10 cellular contexts compared by ENCODE assay signal in genomic region chr20:24502184-24502583, GRCh38. TPM values are rescaled to one million over a fixed set of nuclear protein-coding genes. Genes with fewer than 3 reads are reported as not detected.
DNase-seq lines count a peak whose midpoint lies in the region; ATAC-seq and TF ChIP-seq lines count a peak whose summit lies in the region.
"Had no signal": no experiment of that assay in that cellular context is flagged by ENCODE, and none has a peak within 500 bp of the region (broad histone marks: within the 10 kb centered on the region; RNA-seq: fewer than 3 reads in every experiment).

No MANE protein-coding gene starts in this region.

- TF ChIP-seq CTCF in AG10803 (conservative IDR thresholded peaks at IDR 0.05; ENCODE audit: low read length): no peak
- TF ChIP-seq CTCF in GM10248 (IDR thresholded peaks at IDR 0.05; ENCODE audit: control extremely low read depth, extremely low read depth, low read depth, missing control alignments): no peak
- no peak for TF ChIP-seq CTCF in coronary artery (IDR thresholded peaks at IDR 0.05)

- ATAC-seq in HG03135 (IDR thresholded peaks at IDR 0.05; ENCODE audit: unreplicated experiment): no peak

- H3K4me3 ChIP-seq in AG10803 (ENCODE audit: low read length) (no peak overlapping the region), coronary artery (no peak overlapping the region)

- peak overlapping the region in 1 of 2 donors; percentile 73 for H3K27ac ChIP-seq in coronary artery

- DNase-seq in AG10803 (ENCODE audit: low read depth) (peak; percentile 90), NCI-H446 treated with DMSO at 0.1 percent for 48 hours (lab: John Stamatoyannopoulos, UW) (peak; percentile 79), fibroblast of gingiva (ENCODE audit: low read depth) (peak; percentile 40), mucosa of gallbladder (ENCODE audit: low spot score) (peak; percentile 65), GM10248 (ENCODE audit: extremely low spot score) (no peak), HT-29 (ENCODE audit: low spot score) (no peak), coronary artery (ENCODE audit: low spot score) (no peak)
- DNase-seq: COR-L47, nephron progenitor cell had no signal

- CTCF ChIA-PET in GM10248 (lab: Yijun Ruan, JAX): no interaction called here

- POLR2A ChIA-PET in GM10248 (lab: Yijun Ruan, JAX): no interaction called here

RNA-seq across cellular contexts. Expression of gene SYNDIG1, which starts 32.8 kb away (rescaled TPM):
- 5.7 TPM for total RNA-seq in mucosa of gallbladder
- not detected in 2 replicates for total RNA-seq in HT-29 (2014; rRNA removed; shearing (Covaris generic))

Comparison
In these comparisons a context has a peak if more than half of its experiments do, and no peak if none do; other contexts are left out.
1. DNase-seq: peak in AG10803 (single experiment), NCI-H446 treated with DMSO at 0.1 percent for 48 hours (single experiment), fibroblast of gingiva (single experiment) and mucosa of gallbladder (single experiment); none in GM10248 (single experiment), HT-29 (single experiment) and coronary artery (single experiment).